In the genomic region with DNA sequence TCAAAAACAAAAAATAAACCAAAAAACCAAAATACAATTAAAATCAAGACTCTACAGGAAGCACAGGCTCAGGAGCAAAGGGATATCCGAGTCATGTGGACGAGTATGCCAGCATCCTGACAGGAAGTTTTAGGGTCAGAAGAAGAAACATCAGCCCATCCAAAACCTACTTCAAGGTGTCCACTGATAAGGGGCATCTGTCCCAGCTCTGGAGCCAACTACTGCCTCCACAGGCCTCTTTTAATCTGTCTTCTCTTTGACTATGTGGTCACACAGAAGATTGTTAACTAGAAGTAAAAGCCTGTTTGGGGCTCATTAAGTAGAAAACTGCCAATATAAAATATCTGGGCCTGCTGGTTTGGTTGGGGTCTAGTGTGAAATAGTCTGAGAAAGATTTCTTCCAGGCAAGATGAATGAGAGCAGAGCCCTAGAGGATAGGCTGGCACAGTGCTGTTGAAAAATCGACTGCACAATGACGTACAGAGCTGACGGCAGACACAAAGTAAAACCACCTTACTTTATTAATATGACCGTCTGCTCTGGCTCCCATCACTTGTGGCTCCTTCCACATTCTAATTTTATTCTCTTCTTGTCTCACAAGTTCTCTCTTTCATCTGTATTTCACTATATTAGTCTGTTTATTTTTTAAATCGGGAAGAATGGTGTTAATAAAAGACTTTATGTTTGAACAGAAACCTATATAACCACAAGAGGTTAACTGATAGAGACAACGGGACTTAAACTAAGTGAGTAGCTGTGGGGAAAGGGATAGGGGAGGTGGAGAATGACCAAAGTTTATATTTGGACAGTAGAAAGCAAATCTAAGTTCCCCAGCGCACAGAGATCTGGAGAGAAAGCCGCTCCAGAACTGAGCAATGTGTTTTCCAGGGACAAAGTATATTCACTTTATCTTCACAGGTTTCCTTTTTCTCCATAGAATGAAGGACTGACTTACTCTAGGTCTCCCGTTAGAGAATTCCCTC, we compare ENCODE assay signal across 14 cellular contexts. TPM values are rescaled to one million over a fixed set of nuclear protein-coding genes. Genes with fewer than 3 reads are reported as not detected.
A peak's percentile ranks its signal among the peaks of the same experiment; 100 is the strongest.
DNase-seq lines count a peak whose midpoint lies in the region; ATAC-seq and TF ChIP-seq lines count a peak whose summit lies in the region.
"Had no signal": no experiment of that assay in that cellular context is flagged by ENCODE, and none has a peak within 500 bp of the region (broad histone marks: within the 10 kb centered on the region; RNA-seq: fewer than 3 reads in every experiment).

No MANE protein-coding gene starts in this region.

- dilution Hi-C loops in mammary epithelial cell (cut with HindIII; ENCODE audit: low sequenced_read_pairs) = no loop called here

- TF ChIP-seq POLR2A in erythroblast (IDR thresholded peaks at IDR 0.05; ENCODE audit: low read length) = no peak

- no peaks in the 10 kb centered on the region for H3K27me3 ChIP-seq in mammary epithelial cell (ENCODE audit: insufficient read depth, low read length)

- BruUV-seq in MCF 10A (replicated peaks; lab: Mats Ljungman, UMichigan) (no TSS peak), mammary epithelial cell (replicated peaks; lab: Mats Ljungman, UMichigan) (no TSS peak)

- H3K27ac Mint-ChIP-seq in MCF 10A (ENCODE audit: low read depth, unreplicated experiment) = peak overlapping the region; percentile 29
- peak overlapping the region; percentile 3 for H3K27ac Mint-ChIP-seq in nephron progenitor cell
- H3K27ac Mint-ChIP-seq: CD8-positive, alpha-beta T cell; IgD-negative memory B cell had no signal

- H3K27ac ChIP-seq in mammary epithelial cell (ENCODE audit: insufficient read depth, low read depth, low read length) = no peak overlapping the region
- H3K27ac ChIP-seq: 22Rv1, GM23248 had no signal

- no peaks in the 10 kb centered on the region for H3K9me3 Mint-ChIP-seq in MCF 10A (ENCODE audit: unreplicated experiment)
- no peaks in the 10 kb centered on the region for H3K9me3 Mint-ChIP-seq in nephron progenitor cell
- H3K9me3 Mint-ChIP-seq: CD8-positive, alpha-beta T cell; IgD-negative memory B cell had no signal

- WGBS in mammary epithelial cell (ENCODE audit: low coverage, missing lambda C conversion rate) = 99% methylated on average over 11 of the region's 11 CpGs

- DNase-seq in MCF 10A (ENCODE audit: unreplicated experiment) (no peak), mammary epithelial cell (no peak), erythroblast (lab: John Stamatoyannopoulos, UW) (peak; percentile 20 to 62), nephron progenitor cell (no peak), NCI-H2171 treated with DMSO at 0.1 percent for 48 hours (lab: John Stamatoyannopoulos, UW) (no peak), T-helper 1 cell (no peak)
- DNase-seq: Caco-2; CD8-positive, alpha-beta T cell; GM23248; H7 had no signal

- CTCF ChIA-PET in MCF 10A (lab: Yijun Ruan, JAX) = no interaction called here
- CTCF ChIA-PET in mammary epithelial cell (lab: Charles Lee; ENCODE audit: low non-redundant PET) = no interaction called here

- no peaks in the 10 kb centered on the region for H3K79me2 ChIP-seq in mammary epithelial cell (ENCODE audit: insufficient read depth, low read length)

- TF ChIP-seq CTCF in MCF 10A (IDR thresholded peaks at IDR 0.05; ENCODE audit: unreplicated experiment) (no peak), mammary epithelial cell (conservative IDR thresholded peaks at IDR 0.05 in 1 of 2, IDR thresholded peaks at IDR 0.05 in 1 of 2; ENCODE audit: extremely low read depth in 1 of 2, insufficient read depth in 1 of 2, low read depth in 1 of 2, low read length in 2 of 2) (no peak), nephron progenitor cell (IDR thresholded peaks at IDR 0.05) (no peak)

- H3K4me1 ChIP-seq in mammary epithelial cell (ENCODE audit: insufficient read depth, low read length) = no peaks in the 10 kb centered on the region
- H3K4me1 ChIP-seq: Caco-2 had no signal

- ATAC-seq in HG03159 (IDR thresholded peaks at IDR 0.05; ENCODE audit: unreplicated experiment) = no peak
- ATAC-seq: CD8-positive, alpha-beta T cell had no signal

- H3K4me3 Mint-ChIP-seq in MCF 10A (ENCODE audit: unreplicated experiment) (no peak overlapping the region), nephron progenitor cell (no peak overlapping the region)
- H3K4me3 Mint-ChIP-seq: CD14-positive monocyte; CD8-positive, alpha-beta T cell; IgD-negative memory B cell had no signal

- no peak overlapping the region for H3K4me3 ChIP-seq in mammary epithelial cell (replicated peaks in 1 of 3; ENCODE audit: insufficient read depth in 1 of 3, low read depth in 2 of 3, low read length in 3 of 3)
- H3K4me3 ChIP-seq: GM23248 had no signal

- H3K27me3 Mint-ChIP-seq in MCF 10A (ENCODE audit: insufficient read depth, unreplicated experiment) (no peaks in the 10 kb centered on the region), nephron progenitor cell (ENCODE audit: low read depth, poor library complexity) (no peaks in the 10 kb centered on the region)
- H3K27me3 Mint-ChIP-seq: IgD-negative memory B cell had no signal

- no peak overlapping the region for H3K4me2 ChIP-seq in mammary epithelial cell (ENCODE audit: insufficient read depth, low read depth, low read length)

- no peak overlapping the region for H3K9ac ChIP-seq in mammary epithelial cell (ENCODE audit: insufficient read depth, low read length)
- H3K9ac ChIP-seq: GM23248 had no signal

- intact Hi-C loops in MCF 10A (cut with micrococcal nuclease) (no loop called here), mammary epithelial cell (cut with micrococcal nuclease) (no loop called here)

- no peaks in the 10 kb centered on the region for H4K20me1 ChIP-seq in mammary epithelial cell (ENCODE audit: insufficient read depth, low read length)

- POLR2A ChIA-PET in MCF 10A (lab: Yijun Ruan, JAX) = no interaction called here

- H3K4me1 Mint-ChIP-seq in MCF 10A (ENCODE audit: insufficient read depth, unreplicated experiment) (no peaks in the 10 kb centered on the region), nephron progenitor cell (no peaks in the 10 kb centered on the region)

- no peak overlapping the region for H2AFZ ChIP-seq in mammary epithelial cell (ENCODE audit: low read depth, low read length)
- H2AFZ ChIP-seq: GM23248 had no signal

- in situ Hi-C loops in mammary epithelial cell (cut with MboI; ENCODE audit: low sequenced_read_pairs in 2 of 2) = no loop called here

- H3K36me3 ChIP-seq in mammary epithelial cell (ENCODE audit: insufficient read depth, low read length) = peaks cover 14% of the 10 kb centered on the region

- no peaks in the 10 kb centered on the region for H3K9me3 ChIP-seq in mammary epithelial cell (replicated peaks; ENCODE audit: insufficient read depth, low read length)
- H3K9me3 ChIP-seq: Caco-2 had no signal

- H3K36me3 Mint-ChIP-seq in MCF 10A (ENCODE audit: insufficient read depth, unreplicated experiment) (peaks cover 33% of the 10 kb centered on the region), nephron progenitor cell (ENCODE audit: low read depth) (peaks cover 74% of the 10 kb centered on the region)

RNA-seq across cellular contexts. Expression of a gene that starts 22.9 kb away (rescaled TPM):
- total RNA-seq in MCF 10A (2022) (17.5 and 21.9 TPM in 2 replicates), mammary epithelial cell (10 to 100 TPM; 20.0 TPM)
- polyA plus RNA-seq in mammary epithelial cell = 6.9 TPM
- 2.3 TPM for polyA minus RNA-seq in mammary epithelial cell

RNA-seq across cellular contexts. Expression of a gene that starts 23.2 kb away (rescaled TPM):
- total RNA-seq in MCF 10A (2022) (6.3 and 13.0 TPM in 2 replicates), mammary epithelial cell (10 to 100 TPM in 1 of 2 donors, 1 to 10 TPM in 1; 6.2 to 30.0 TPM)
- 31.7 TPM for polyA plus RNA-seq in mammary epithelial cell
- polyA minus RNA-seq in mammary epithelial cell = 9.1 TPM

Comparison
In these comparisons a context has a peak if more than half of its experiments do, and no peak if none do; other contexts are left out.
1. DNase-seq: peak in erythroblast (2 of 2); none in MCF 10A (single experiment), mammary epithelial cell (single experiment), nephron progenitor cell (single experiment), NCI-H2171 treated with DMSO at 0.1 percent for 48 hours (single experiment) and T-helper 1 cell (0 of 5).